Comparison of ENCODE assay signal across 13 cellular contexts in genomic region chr4:8316251-8316771, GRCh38. TPM values are rescaled to one million over a fixed set of nuclear protein-coding genes. Genes with fewer than 3 reads are reported as not detected.
DNase-seq lines count a peak whose midpoint lies in the region; ATAC-seq, FAIRE-seq and TF ChIP-seq lines count a peak whose summit lies in the region.
"Had no signal": no experiment of that assay in that cellular context is flagged by ENCODE, and none has a peak within 500 bp of the region (broad histone marks: within the 10 kb centered on the region; RNA-seq: fewer than 3 reads in every experiment).

No MANE protein-coding gene starts in this region.

- H2AFZ ChIP-seq in SU-DHL-6 (ENCODE audit: low read depth, low read length, severe bottlenecking) (no peak overlapping the region), keratinocyte (ENCODE audit: control insufficient read depth, low read length) (no peak overlapping the region)

- H3K27me3 ChIP-seq in SU-DHL-6 (ENCODE audit: low read length): no peaks in the 10 kb centered on the region
- no peaks in the 10 kb centered on the region for H3K27me3 ChIP-seq in keratinocyte (ENCODE audit: control insufficient read depth, extremely low read depth, insufficient read depth, low read length)
- H3K27me3 ChIP-seq in sigmoid colon: no peaks in the 10 kb centered on the region

- no peak overlapping the region for H3K4me3 ChIP-seq in SU-DHL-6 (ENCODE audit: insufficient read depth, low read length, poor library complexity, severe bottlenecking)
- no peak overlapping the region for H3K4me3 ChIP-seq in keratinocyte (ENCODE audit: control insufficient read depth in 2 of 3, extremely low read depth in 1 of 3, insufficient read depth in 2 of 3, low read depth in 1 of 3, low read length in 3 of 3)
- no peak overlapping the region for H3K4me3 ChIP-seq in sigmoid colon

- TF ChIP-seq POLR2A in H54 (IDR thresholded peaks at IDR 0.05; ENCODE audit: low read depth, low read length): no peak
- no peak for TF ChIP-seq POLR2A in sigmoid colon (IDR thresholded peaks at IDR 0.05)

- no peaks in the 10 kb centered on the region for H3K9me3 ChIP-seq in SU-DHL-6 (ENCODE audit: insufficient read depth, low read length)
- H3K9me3 ChIP-seq in keratinocyte (ENCODE audit: control insufficient read depth, low read depth, low read length): peaks cover 2% of the 10 kb centered on the region
- H3K9me3 ChIP-seq in sigmoid colon: peaks cover 0 to 5% (median 0%) of the 10 kb centered on the region in 4 donors

- dilution Hi-C loops in keratinocyte (cut with MboI; ENCODE audit: extremely low pct_ligation_motif_present, low sequenced_read_pairs): no loop called here

- intact Hi-C loops in sigmoid colon (cut with DNase I): no loop called here

- 79 to 85% methylated on average over 10 of the region's 10 CpGs for WGBS in sigmoid colon, 2 donors

- no peaks in the 10 kb centered on the region for H3K9me2 ChIP-seq in SU-DHL-6 (replicated peaks; ENCODE audit: insufficient read depth, low read length)

- no peaks in the 10 kb centered on the region for H3F3A ChIP-seq in SU-DHL-6 (ENCODE audit: insufficient read depth)

- H3K9me1 ChIP-seq in keratinocyte (ENCODE audit: control insufficient read depth, extremely low read depth, insufficient read depth, low read length): no peaks in the 10 kb centered on the region

- H3K27ac ChIP-seq in SU-DHL-6 (ENCODE audit: low read depth, low read length) (no peak overlapping the region), keratinocyte (ENCODE audit: control insufficient read depth, insufficient read depth, low read length) (no peak overlapping the region), sigmoid colon (peak overlapping the region; percentile 59 to 78 (median 69))

- H3K4me1 ChIP-seq in keratinocyte (ENCODE audit: control insufficient read depth, extremely low read depth, insufficient read depth, low read length) (peaks cover 27% of the 10 kb centered on the region), sigmoid colon (peaks cover 0 to 49% (median 38%) of the 10 kb centered on the region in 4 donors)

- no peak for ATAC-seq in GM18868 (IDR thresholded peaks at IDR 0.05; ENCODE audit: unreplicated experiment)

- DNase-seq in H54 (ENCODE audit: insufficient read length, low spot score) (peak; percentile 22), keratinocyte (ENCODE audit: low read depth, low spot score) (no peak), sigmoid colon (no peak), HEK293T (ENCODE audit: extremely low spot score) (no peak), GM10266 (ENCODE audit: extremely low spot score) (no peak), cerebellar nuclear complex (lab: John Stamatoyannopoulos, UW) (no peak)
- DNase-seq: activated naive CD8-positive, alpha-beta T cell treated with anti-CD3 and anti-CD28 coated beads, Interleukin-2, amount 50 U/mL, for 24 hours; GDM1; stimulated activated CD4-positive, alpha-beta T cell treated with anti-CD3 and anti-CD28 coated beads, Interleukin-4, amount 100 ng/mL, for 24 hours; T-helper 2 cell had no signal

- no peak for FAIRE-seq in H54 (lab: Jason Lieb, UNC)
- FAIRE-seq in keratinocyte (lab: Jason Lieb, UNC): no peak
- FAIRE-seq: frontal cortex had no signal

- no peak overlapping the region for H3K9ac ChIP-seq in SU-DHL-6 (ENCODE audit: low read length)
- H3K9ac ChIP-seq in keratinocyte (ENCODE audit: control insufficient read depth, extremely low read depth, insufficient read depth, low read length): no peak overlapping the region

- H3K36me3 ChIP-seq in SU-DHL-6 (ENCODE audit: low read length): no peaks in the 10 kb centered on the region
- no peaks in the 10 kb centered on the region for H3K36me3 ChIP-seq in keratinocyte (ENCODE audit: control insufficient read depth in 2 of 2, extremely low read depth in 1 of 2, insufficient read depth in 2 of 2, low read length in 2 of 2)
- no peaks in the 10 kb centered on the region for H3K36me3 ChIP-seq in sigmoid colon

- CTCF ChIA-PET in HEK293T (lab: Yijun Ruan, JAX): interaction anchor here (0.6 kb wide), 1 partner anchor 589 kb away, joined by 4 read pairs; no protein-coding TSS in a partner anchor

- no peak for TF ChIP-seq EP300 in sigmoid colon (IDR thresholded peaks at IDR 0.05)

- TF ChIP-seq CTCF in SU-DHL-6 (IDR thresholded peaks at IDR 0.05; ENCODE audit: insufficient read depth, low read length, poor library complexity, severe bottlenecking) (no peak), keratinocyte (optimal IDR thresholded peaks at IDR 0.05 in 1 of 3, IDR thresholded peaks at IDR 0.05 in 1 of 3, conservative IDR thresholded peaks at IDR 0.05 in 1 of 3; ENCODE audit: extremely low read depth in 1 of 3, insufficient read depth in 2 of 3, low read length in 3 of 3) (no peak), sigmoid colon (IDR thresholded peaks at IDR 0.05) (no peak), GM10266 (IDR thresholded peaks at IDR 0.05; ENCODE audit: control insufficient read depth, insufficient read depth, low read depth, missing control alignments) (no peak)

- H3K79me2 ChIP-seq in SU-DHL-6 (ENCODE audit: insufficient read depth, low read length): no peaks in the 10 kb centered on the region
- no peaks in the 10 kb centered on the region for H3K79me2 ChIP-seq in keratinocyte (ENCODE audit: control insufficient read depth, insufficient read depth, low read length)

- POLR2A ChIA-PET in HEK293T (lab: Yijun Ruan, JAX): no interaction called here

- H4K20me1 ChIP-seq in SU-DHL-6 (ENCODE audit: low read depth, low read length) (no peaks in the 10 kb centered on the region), keratinocyte (ENCODE audit: control insufficient read depth, extremely low read depth, insufficient read depth, low read length) (no peaks in the 10 kb centered on the region)

- H3K4me2 ChIP-seq in SU-DHL-6 (ENCODE audit: low read depth, low read length, poor library complexity, severe bottlenecking) (peak overlapping the region; percentile 13), keratinocyte (ENCODE audit: control insufficient read depth, extremely low read depth, insufficient read depth, low read depth, low read length) (peak overlapping the region; percentile 76)

TF ChIP-seq in HEK293T, 16 proteins besides CTCF, POLR2A, EP300 and RAD21:
- no peak for TF ChIP-seq PKNOX1 (IDR thresholded peaks at IDR 0.05)
- TF ChIP-seq NFRKB (IDR thresholded peaks at IDR 0.05): no peak
- TF ChIP-seq FOXA1 (IDR thresholded peaks at IDR 0.05): no peak
- TF ChIP-seq LEF1 (IDR thresholded peaks at IDR 0.05; ENCODE audit: borderline replicate concordance): no peak
- TF ChIP-seq FOXM1 (IDR thresholded peaks at IDR 0.05; ENCODE audit: borderline replicate concordance): no peak
- no peak for TF ChIP-seq ELF4 (IDR thresholded peaks at IDR 0.05)
- no peak for TF ChIP-seq SP1 (IDR thresholded peaks at IDR 0.05)
- TF ChIP-seq SUZ12 (IDR thresholded peaks at IDR 0.05): no peak
- TF ChIP-seq ARNT (IDR thresholded peaks at IDR 0.05): no peak
- no peak for TF ChIP-seq HDGF (IDR thresholded peaks at IDR 0.05; ENCODE audit: borderline replicate concordance)
- no peak for TF ChIP-seq CTBP1 (IDR thresholded peaks at IDR 0.05; ENCODE audit: borderline replicate concordance)
- no peak for TF ChIP-seq BHLHE40 (IDR thresholded peaks at IDR 0.05; ENCODE audit: borderline replicate concordance)
- no peak for TF ChIP-seq FOXK2 (IDR thresholded peaks at IDR 0.05)
- TF ChIP-seq L3MBTL2 (conservative IDR thresholded peaks at IDR 0.05): no peak

RNA-seq across cellular contexts. Expression of gene HTRA3, which starts 46.8 kb away (rescaled TPM):
- polyA plus RNA-seq in keratinocyte (not detected in 3 replicates), sigmoid colon (1 to 10 TPM; 1.2 to 5.0 (median 3.6) TPM)
- not detected for polyA plus RNA-seq in keratinocyte (2011; ENCODE audit: low read depth)
- polyA plus RNA-seq in keratinocyte (2011; cell fraction: cytosol; rRNA removed): not detected in 2 replicates
- not detected in 2 replicates for polyA plus RNA-seq in keratinocyte (2011; cell fraction: nucleus; rRNA removed)
- polyA plus RNA-seq in keratinocyte (2012; ENCODE audit: low replicate concordance): not detected in 2 replicates
- not detected in 3 replicates for polyA minus RNA-seq in keratinocyte
- not detected for polyA minus RNA-seq in keratinocyte (2011; cell fraction: cytosol; rRNA and poly(A)+ RNA removed)
- not detected in 2 replicates for polyA minus RNA-seq in keratinocyte (2011; cell fraction: nucleus; rRNA and poly(A)+ RNA removed)
- 10 to 100 TPM; 14.5 to 49.6 (median 32.1) TPM for total RNA-seq in sigmoid colon

Comparison
In these comparisons a context has a peak if more than half of its experiments do, and no peak if none do; other contexts are left out.
1. H3K27ac ChIP-seq: peak in sigmoid colon (4 of 4); none in SU-DHL-6 (single experiment) and keratinocyte (single experiment).